Comparison of ENCODE assay signal across 8 cellular contexts in the genomic region with DNA sequence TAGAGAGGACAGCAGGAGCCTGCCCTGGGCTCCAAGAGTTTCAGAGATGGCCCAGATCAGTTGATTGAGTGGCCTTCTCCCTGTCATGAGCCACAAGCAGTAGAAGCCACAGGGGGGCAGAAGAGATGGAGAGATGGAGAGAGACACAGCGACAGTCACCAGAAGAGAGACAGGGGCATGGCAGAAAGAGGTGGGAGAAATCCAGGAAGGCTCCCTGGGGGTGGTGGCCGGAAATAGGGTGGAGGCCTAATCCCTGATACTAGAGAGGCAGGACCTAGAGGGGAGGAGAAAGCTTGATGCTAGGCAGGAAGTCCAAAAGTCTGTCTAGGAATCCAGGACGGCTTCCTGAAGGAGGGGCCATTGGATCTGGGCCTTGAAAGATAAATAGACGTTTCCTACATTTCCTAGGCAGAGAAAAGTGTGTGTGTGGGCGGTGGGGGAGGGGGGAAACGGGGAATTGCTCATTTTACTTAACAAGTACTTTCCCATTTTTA. TPM values are rescaled to one million over a fixed set of nuclear protein-coding genes. Genes with fewer than 3 reads are reported as not detected.
A peak's percentile ranks its signal among the peaks of the same experiment; 100 is the strongest.
DNase-seq lines count a peak whose midpoint lies in the region; ATAC-seq and TF ChIP-seq lines count a peak whose summit lies in the region.

No MANE protein-coding gene starts in this region.

- TF ChIP-seq CTCF in CD4-positive, alpha-beta T cell (IDR thresholded peaks at IDR 0.05), result peak; percentile 52
- TF ChIP-seq CTCF in fibroblast of mammary gland (conservative IDR thresholded peaks at IDR 0.05; ENCODE audit: control insufficient read depth, insufficient read depth, low read depth, low read length) (peak; percentile 15), retinal pigment epithelial cell (conservative IDR thresholded peaks at IDR 0.05; ENCODE audit: low read depth, low read length) (peak; percentile 41), endodermal cell (conservative IDR thresholded peaks at IDR 0.05) (no peak)

- H3K9me3 ChIP-seq in CD4-positive, alpha-beta T cell (ENCODE audit: control insufficient read depth, low read length), result no peaks in the 10 kb centered on the region
- H3K9me3 ChIP-seq in endodermal cell (ENCODE audit: control insufficient read depth, low read length), result no peaks in the 10 kb centered on the region

- no peaks in the 10 kb centered on the region for H3K9me3 Mint-ChIP-seq in CD4-positive, alpha-beta T cell
- H3K9me3 Mint-ChIP-seq in endodermal cell, result peaks cover 9% of the 10 kb centered on the region

- no peaks in the 10 kb centered on the region for H3K4me1 ChIP-seq in endodermal cell (ENCODE audit: control insufficient read depth, insufficient read depth, low read length)

- ATAC-seq in CD4-positive, alpha-beta T cell (ENCODE audit: poor library complexity), result no peak
- no peak for ATAC-seq in GM21786 (IDR thresholded peaks at IDR 0.05; ENCODE audit: unreplicated experiment)

- H3K27me3 Mint-ChIP-seq in CD4-positive, alpha-beta T cell, result no peaks in the 10 kb centered on the region
- H3K27me3 Mint-ChIP-seq in endodermal cell (ENCODE audit: insufficient read depth), result no peaks in the 10 kb centered on the region

- no peak overlapping the region for H3K27ac ChIP-seq in CD4-positive, alpha-beta T cell (ENCODE audit: low read depth, low read length)
- H3K27ac ChIP-seq in endodermal cell (ENCODE audit: low read depth, low read length), result no peak overlapping the region

- CTCF ChIA-PET in CD4-positive, alpha-beta T cell (lab: Charles Lee), result interaction anchor here (1.0 to 1.7 kb wide), 3 partner anchors 20 to 44 kb away, joined by 6 to 7 read pairs (median 7); partner anchors contain the start of gene RAB8A
- CTCF ChIA-PET in HEK293T (lab: Yijun Ruan, JAX), result no interaction called here

- intact Hi-C loops in CD4-positive, alpha-beta T cell (cut with DNase I, micrococcal nuclease), result loop anchor here in 1 of 2 experiments (1.0 kb wide), 1 partner anchor 116 kb away; no protein-coding TSS in a partner anchor

- peak in 7 of 10 experiments; percentile 34 to 59 (median 40) for DNase-seq in CD4-positive, alpha-beta T cell
- peak; percentile 67 for DNase-seq in activated CD4-positive, alpha-beta T cell treated with anti-CD3 and anti-CD28 coated beads for 48 hours
- DNase-seq in fibroblast of mammary gland (ENCODE audit: low read depth) (peak; percentile 86), retinal pigment epithelial cell (ENCODE audit: low read depth) (no peak), endodermal cell (no peak), HEK293T (ENCODE audit: extremely low spot score) (no peak)

- no peak for TF ChIP-seq EP300 in Ishikawa (IDR thresholded peaks at IDR 0.05; ENCODE audit: borderline replicate concordance)

- no peaks in the 10 kb centered on the region for H3K36me3 ChIP-seq in endodermal cell (ENCODE audit: control insufficient read depth, insufficient read depth, low read length)

- peak overlapping the region; percentile 5 for H3K4me3 Mint-ChIP-seq in CD4-positive, alpha-beta T cell
- H3K4me3 Mint-ChIP-seq in endodermal cell, result no peak overlapping the region

- POLR2A ChIA-PET in CD4-positive, alpha-beta T cell (lab: Charles Lee), result interaction anchor here (1.1 kb wide), 3 partner anchors 9 to 118 kb away, joined by 3 to 5 read pairs (median 3); partner anchors contain the start of genes FAM32A and TPM4
- POLR2A ChIA-PET in HEK293T (lab: Yijun Ruan, JAX), result no interaction called here

- H3K27me3 ChIP-seq in CD4-positive, alpha-beta T cell (ENCODE audit: control insufficient read depth, insufficient read depth, low read length), result no peaks in the 10 kb centered on the region
- no peaks in the 10 kb centered on the region for H3K27me3 ChIP-seq in endodermal cell (ENCODE audit: control insufficient read depth, insufficient read depth, low read length, poor library complexity, severe bottlenecking)

- WGBS in endodermal cell (ENCODE audit: insufficient coverage in 1 of 2, insufficient read length in 1 of 2), 2 experiments, result 76 to 78% methylated on average over 3 to 5 of the region's 6 CpGs

- H3K4me1 Mint-ChIP-seq in CD4-positive, alpha-beta T cell (ENCODE audit: low read depth), result peaks cover 18% of the 10 kb centered on the region
- H3K4me1 Mint-ChIP-seq in endodermal cell, result no peaks in the 10 kb centered on the region

- peak; percentile 35; the same call in 1 of the 2 replicates for TF ChIP-seq RAD21 in Ishikawa (IDR thresholded peaks at IDR 0.05; ENCODE audit: low read depth)

- peak overlapping the region; percentile 72 for H3K27ac Mint-ChIP-seq in CD4-positive, alpha-beta T cell
- no peak overlapping the region for H3K27ac Mint-ChIP-seq in endodermal cell

- no peak overlapping the region for H3K9ac ChIP-seq in endodermal cell (ENCODE audit: extremely low read depth, low read length, poor library complexity, severe bottlenecking)

- H3K4me3 ChIP-seq in fibroblast of mammary gland (ENCODE audit: control insufficient read depth, low read depth, low read length), result no peak overlapping the region
- no peak overlapping the region for H3K4me3 ChIP-seq in retinal pigment epithelial cell (ENCODE audit: low read length)
- no peak overlapping the region for H3K4me3 ChIP-seq in endodermal cell (ENCODE audit: low read length)

- no peaks in the 10 kb centered on the region for H3K36me3 Mint-ChIP-seq in CD4-positive, alpha-beta T cell (ENCODE audit: low read depth)
- no peaks in the 10 kb centered on the region for H3K36me3 Mint-ChIP-seq in endodermal cell (ENCODE audit: low read depth)

TF ChIP-seq in Ishikawa, 13 proteins besides CTCF, POLR2A, EP300 and RAD21 (continues in another document):
- TF ChIP-seq TCF12 (IDR thresholded peaks at IDR 0.05; ENCODE audit: low read depth), result no peak
- no peak for TF ChIP-seq NFIC (IDR thresholded peaks at IDR 0.05)
- no peak for TF ChIP-seq FOXM1 (IDR thresholded peaks at IDR 0.05; ENCODE audit: borderline replicate concordance, low read depth)
- TF ChIP-seq, protein P1, sequence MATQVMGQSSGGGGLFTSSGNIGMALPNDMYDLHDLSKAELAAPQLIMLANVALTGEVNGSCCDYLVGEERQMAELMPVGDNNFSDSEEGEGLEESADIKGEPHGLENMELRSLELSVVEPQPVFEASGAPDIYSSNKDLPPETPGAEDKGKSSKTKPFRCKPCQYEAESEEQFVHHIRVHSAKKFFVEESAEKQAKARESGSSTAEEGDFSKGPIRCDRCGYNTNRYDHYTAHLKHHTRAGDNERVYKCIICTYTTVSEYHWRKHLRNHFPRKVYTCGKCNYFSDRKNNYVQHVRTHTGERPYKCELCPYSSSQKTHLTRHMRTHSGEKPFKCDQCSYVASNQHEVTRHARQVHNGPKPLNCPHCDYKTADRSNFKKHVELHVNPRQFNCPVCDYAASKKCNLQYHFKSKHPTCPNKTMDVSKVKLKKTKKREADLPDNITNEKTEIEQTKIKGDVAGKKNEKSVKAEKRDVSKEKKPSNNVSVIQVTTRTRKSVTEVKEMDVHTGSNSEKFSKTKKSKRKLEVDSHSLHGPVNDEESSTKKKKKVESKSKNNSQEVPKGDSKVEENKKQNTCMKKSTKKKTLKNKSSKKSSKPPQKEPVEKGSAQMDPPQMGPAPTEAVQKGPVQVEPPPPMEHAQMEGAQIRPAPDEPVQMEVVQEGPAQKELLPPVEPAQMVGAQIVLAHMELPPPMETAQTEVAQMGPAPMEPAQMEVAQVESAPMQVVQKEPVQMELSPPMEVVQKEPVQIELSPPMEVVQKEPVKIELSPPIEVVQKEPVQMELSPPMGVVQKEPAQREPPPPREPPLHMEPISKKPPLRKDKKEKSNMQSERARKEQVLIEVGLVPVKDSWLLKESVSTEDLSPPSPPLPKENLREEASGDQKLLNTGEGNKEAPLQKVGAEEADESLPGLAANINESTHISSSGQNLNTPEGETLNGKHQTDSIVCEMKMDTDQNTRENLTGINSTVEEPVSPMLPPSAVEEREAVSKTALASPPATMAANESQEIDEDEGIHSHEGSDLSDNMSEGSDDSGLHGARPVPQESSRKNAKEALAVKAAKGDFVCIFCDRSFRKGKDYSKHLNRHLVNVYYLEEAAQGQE (IDR thresholded peaks at IDR 0.05; ENCODE audit: low read depth), result no peak
- no peak for TF ChIP-seq CREB1 (IDR thresholded peaks at IDR 0.05; ENCODE audit: low read depth)
- no peak for TF ChIP-seq TEAD4 (IDR thresholded peaks at IDR 0.05)

TF ChIP-seq in HEK293T, 16 proteins besides CTCF, POLR2A, EP300 and RAD21:
- no peak for TF ChIP-seq BHLHE40 (IDR thresholded peaks at IDR 0.05; ENCODE audit: borderline replicate concordance)
- TF ChIP-seq SUZ12 (IDR thresholded peaks at IDR 0.05), result no peak
- no peak for TF ChIP-seq ELF4 (IDR thresholded peaks at IDR 0.05)
TF ChIP-seq in HEK293T: peak in this region for 0.

RNA-seq across cellular contexts. Expression of gene TPM4, which starts 9.6 kb away (rescaled TPM):
- total RNA-seq in CD4-positive, alpha-beta T cell, result 100 to 1,000 TPM; 182 to 185 TPM
- total RNA-seq in endodermal cell, result 100 to 1,000 TPM; 387 to 437 TPM
- polyA plus RNA-seq in endodermal cell (2013, experiment 1 of 2), result 485 TPM
- polyA plus RNA-seq in endodermal cell (2013, experiment 2 of 2), result 534 TPM

RNA-seq across cellular contexts. Expression of gene RAB8A, which starts 45.0 kb away (rescaled TPM):
- total RNA-seq in CD4-positive, alpha-beta T cell, result 10 to 100 TPM; 74.9 to 79.0 TPM
- 10 to 100 TPM; 67.7 to 86.0 TPM for total RNA-seq in endodermal cell
- 50.9 TPM for polyA plus RNA-seq in endodermal cell (2013, experiment 1 of 2)
- polyA plus RNA-seq in endodermal cell (2013, experiment 2 of 2), result 49.3 TPM

Comparison
In these comparisons a context has a peak if more than half of its experiments do, and no peak if none do; other contexts are left out.
1. DNase-seq: peak in CD4-positive, alpha-beta T cell (7 of 10), activated CD4-positive, alpha-beta T cell treated with anti-CD3 and anti-CD28 coated beads for 48 hours (single experiment) and fibroblast of mammary gland (single experiment); none in retinal pigment epithelial cell (single experiment), endodermal cell (single experiment) and HEK293T (single experiment).